17 cellular contexts compared by ENCODE assay signal in genomic region chr7:107971100-107971499, GRCh38. TPM values are rescaled to one million over a fixed set of nuclear protein-coding genes. Genes with fewer than 3 reads are reported as not detected.
DNase-seq lines count a peak whose midpoint lies in the region; TF ChIP-seq lines count a peak whose summit lies in the region.
"Had no signal": no experiment of that assay in that cellular context is flagged by ENCODE, and none has a peak within 500 bp of the region (broad histone marks: within the 10 kb centered on the region; RNA-seq: fewer than 3 reads in every experiment).

No MANE protein-coding gene starts in this region.

- H3K4me1 Mint-ChIP-seq in nephron = peaks cover 38% of the 10 kb centered on the region
- H3K4me1 Mint-ChIP-seq: stimulated activated naive B cell treated with anti-CD40 and anti-IgM and Interleukin-4, amounts not matched to agents 10 μg/mL and 1 μg/mL and 100 μg/mL, for 72 hours had no signal

- TF ChIP-seq CTCF in RWPE1 (conservative IDR thresholded peaks at IDR 0.05; ENCODE audit: low read depth) = no peak
- no peak for TF ChIP-seq CTCF in coronary artery (IDR thresholded peaks at IDR 0.05)
- no peak for TF ChIP-seq CTCF in nephron (IDR thresholded peaks at IDR 0.05; ENCODE audit: unreplicated experiment in 3 of 3)
- TF ChIP-seq CTCF in thyroid gland (IDR thresholded peaks at IDR 0.05) = no peak
- TF ChIP-seq CTCF in prostate gland (IDR thresholded peaks at IDR 0.05) = no peak

- CTCF ChIA-PET in RWPE1 (lab: Yijun Ruan, JAX) = no interaction called here

- DNase-seq in RWPE1 (ENCODE audit: low spot score) = no peak
- DNase-seq in coronary artery (ENCODE audit: low spot score) = no peak
- DNase-seq in thyroid gland = no peak
- DNase-seq in stimulated activated naive CD4-positive, alpha-beta T cell (lab: John Stamatoyannopoulos, UW) = no peak
- DNase-seq in iPS-NIHi7 (ENCODE audit: extremely low spot score) = no peak
- no peak for DNase-seq in prostate gland (ENCODE audit: low spot score)
- no peak for DNase-seq in DMS 273 (lab: John Stamatoyannopoulos, UW; ENCODE audit: unreplicated experiment)
- DNase-seq: activated CD4-positive, CD25-positive, alpha-beta regulatory T cell; anterior cingulate cortex; DMS79 treated with DMSO at 0.1 percent for 48 hours; hypothalamus; NCI-H1092 treated with DMSO at 0.1 percent for 48 hours; stimulated activated naive B cell treated with anti-CD40 and anti-IgM and Interleukin-4, amounts not matched to agents 10 μg/mL and 1 μg/mL and 100 μg/mL, for 72 hours; T-helper 2 cell had no signal

- H3K9me3 ChIP-seq in thyroid gland (no peaks in the 10 kb centered on the region), prostate gland (no peaks in the 10 kb centered on the region)
- H3K9me3 ChIP-seq: BLaER1 had no signal

- H3K4me3 ChIP-seq in coronary artery (peak overlapping the region; percentile 9), thyroid gland (replicated peaks in 1 of 3) (no peak overlapping the region), prostate gland (no peak overlapping the region)
- H3K4me3 ChIP-seq: BLaER1 had no signal

- no peak for TF ChIP-seq POLR2A in thyroid gland (IDR thresholded peaks at IDR 0.05)
- no peak for TF ChIP-seq POLR2A in prostate gland (IDR thresholded peaks at IDR 0.05)

- H3K4me3 Mint-ChIP-seq in nephron = no peak overlapping the region
- H3K4me3 Mint-ChIP-seq: stimulated activated naive B cell treated with anti-CD40 and anti-IgM and Interleukin-4, amounts not matched to agents 10 μg/mL and 1 μg/mL and 100 μg/mL, for 72 hours had no signal

- H3K36me3 Mint-ChIP-seq in nephron (ENCODE audit: low read depth) = peaks cover 58% of the 10 kb centered on the region
- H3K36me3 Mint-ChIP-seq: stimulated activated naive B cell treated with anti-CD40 and anti-IgM and Interleukin-4, amounts not matched to agents 10 μg/mL and 1 μg/mL and 100 μg/mL, for 72 hours had no signal

- H3K27ac ChIP-seq in RWPE1 (peak overlapping the region; percentile 87), coronary artery (peak overlapping the region; percentile 28 to 87), thyroid gland (peak overlapping the region in 2 of 3 donors; percentile 7 to 29), prostate gland (no peak overlapping the region)
- H3K27ac ChIP-seq: BLaER1 had no signal

- POLR2A ChIA-PET in RWPE1 (lab: Yijun Ruan, JAX; ENCODE audit: low non-redundant PET) = no interaction called here

- H3K27me3 ChIP-seq in thyroid gland (no peaks in the 10 kb centered on the region), prostate gland (replicated peaks; ENCODE audit: insufficient read depth) (no peaks in the 10 kb centered on the region)
- H3K27me3 ChIP-seq: BLaER1 had no signal

- no peaks in the 10 kb centered on the region for H3K27me3 Mint-ChIP-seq in nephron (ENCODE audit: low read depth)

- H3K27ac Mint-ChIP-seq in nephron = peak overlapping the region; percentile 86 to 95 (median 88)
- H3K27ac Mint-ChIP-seq: activated T-helper 2 cell treated with anti-CD3 and anti-CD28 coated beads, Interferon-gamma antibody, Interleukin-2, Interleukin-4, amounts not matched to agents 10 μg/mL and 5 μg/mL and 100 μg/mL, durations not matched to agents 14 hours and 24 hours and 36 hours; stimulated activated naive B cell treated with anti-CD40 and anti-IgM and Interleukin-4, amounts not matched to agents 10 μg/mL and 1 μg/mL and 100 μg/mL, for 72 hours had no signal

- intact Hi-C loops in thyroid gland (cut with DNase I) (no loop called here), prostate gland (cut with DNase I) (no loop called here)

- H3K4me1 ChIP-seq in thyroid gland (peaks cover 0 to 8% of the 10 kb centered on the region in 2 donors), prostate gland (replicated peaks) (no peaks in the 10 kb centered on the region)
- H3K4me1 ChIP-seq: BLaER1 had no signal

- no peaks in the 10 kb centered on the region for H3K9me3 Mint-ChIP-seq in nephron
- H3K9me3 Mint-ChIP-seq: activated T-helper 2 cell treated with anti-CD3 and anti-CD28 coated beads, Interferon-gamma antibody, Interleukin-2, Interleukin-4, amounts not matched to agents 10 μg/mL and 5 μg/mL and 100 μg/mL, durations not matched to agents 14 hours and 24 hours and 36 hours; stimulated activated naive B cell treated with anti-CD40 and anti-IgM and Interleukin-4, amounts not matched to agents 10 μg/mL and 1 μg/mL and 100 μg/mL, for 72 hours had no signal

- WGBS in thyroid gland, 2 donors = 92 to 95% methylated on average over 3 of the region's 3 CpGs
- WGBS in prostate gland = 91% methylated on average over 3 of the region's 3 CpGs

- H3K36me3 ChIP-seq in thyroid gland (peaks cover 14 to 21% of the 10 kb centered on the region in 2 donors), prostate gland (no peaks in the 10 kb centered on the region)
- H3K36me3 ChIP-seq: BLaER1 had no signal

RNA-seq across cellular contexts. Expression of gene LAMB1, which starts 31.9 kb away (rescaled TPM):
- total RNA-seq in thyroid gland = 100 to 1,000 TPM; 103 to 112 (median 106) TPM
- 10 to 100 TPM; 15.5 to 64.1 TPM for total RNA-seq in prostate gland

Comparison
In these comparisons a context has a peak if more than half of its experiments do, and no peak if none do; other contexts are left out.
1. H3K27ac ChIP-seq: peak in RWPE1 (single experiment), coronary artery (2 of 2) and thyroid gland (2 of 3); none in prostate gland (0 of 2).